Comparison of ENCODE assay signal across 10 cellular contexts in genomic region chr11:64120951-64121569, GRCh38. TPM values are rescaled to one million over a fixed set of nuclear protein-coding genes. Genes with fewer than 3 reads are reported as not detected.
A peak's percentile ranks its signal among the peaks of the same experiment; 100 is the strongest.
DNase-seq lines count a peak whose midpoint lies in the region; ATAC-seq, FAIRE-seq and TF ChIP-seq lines count a peak whose summit lies in the region.
"Had no signal": no experiment of that assay in that cellular context is flagged by ENCODE, and none has a peak within 500 bp of the region (broad histone marks: within the 10 kb centered on the region; RNA-seq: fewer than 3 reads in every experiment).

No MANE protein-coding gene starts in this region.

- TF ChIP-seq POLR2A in stomach (IDR thresholded peaks at IDR 0.05) = no peak

- H2AFZ ChIP-seq in keratinocyte (ENCODE audit: control insufficient read depth, low read length) = peak overlapping the region; percentile 96

- H3K4me2 ChIP-seq in keratinocyte (ENCODE audit: control insufficient read depth, extremely low read depth, insufficient read depth, low read depth, low read length) = peak overlapping the region; percentile 73

- H3K9me3 ChIP-seq in keratinocyte (ENCODE audit: control insufficient read depth, low read depth, low read length) = no peaks in the 10 kb centered on the region
- no peaks in the 10 kb centered on the region for H3K9me3 ChIP-seq in stomach

- peaks cover 4% of the 10 kb centered on the region for H4K20me1 ChIP-seq in keratinocyte (ENCODE audit: control insufficient read depth, extremely low read depth, insufficient read depth, low read length)

- TF ChIP-seq EP300 in stomach (IDR thresholded peaks at IDR 0.05) = no peak

- no peaks in the 10 kb centered on the region for H3K36me3 ChIP-seq in keratinocyte (ENCODE audit: control insufficient read depth in 2 of 2, extremely low read depth in 1 of 2, insufficient read depth in 2 of 2, low read length in 2 of 2)
- H3K36me3 ChIP-seq in stomach = peaks cover 0 to 17% (median 7%) of the 10 kb centered on the region in 4 donors

- no peak for ATAC-seq in GM19455 (IDR thresholded peaks at IDR 0.05; ENCODE audit: unreplicated experiment)

- 70 to 92% (median 81%) methylated on average over 11 to 13 of the region's 13 CpGs for WGBS in stomach, 5 donors

- POLR2A ChIA-PET in RWPE1 (lab: Yijun Ruan, JAX; ENCODE audit: low non-redundant PET) = interaction anchor here (0.5 to 0.9 kb wide), 4 partner anchors 13 to 144 kb away, joined by 3 to 7 read pairs (median 4); no protein-coding TSS in a partner anchor

- dilution Hi-C loops in keratinocyte (cut with MboI; ENCODE audit: extremely low pct_ligation_motif_present, low sequenced_read_pairs) = no loop called here

- CTCF ChIA-PET in RWPE1 (lab: Yijun Ruan, JAX) = interaction anchor here (0.6 to 0.8 kb wide), 2 partner anchors 45 to 1172 kb away, joined by 3 to 4 read pairs; no protein-coding TSS in a partner anchor

- peaks cover 17% of the 10 kb centered on the region for H3K27me3 ChIP-seq in keratinocyte (ENCODE audit: control insufficient read depth, extremely low read depth, insufficient read depth, low read length)
- no peaks in the 10 kb centered on the region for H3K27me3 ChIP-seq in stomach

- TF ChIP-seq CTCF in RWPE1 (conservative IDR thresholded peaks at IDR 0.05; ENCODE audit: low read depth) = no peak
- TF ChIP-seq CTCF in keratinocyte (optimal IDR thresholded peaks at IDR 0.05 in 1 of 3, IDR thresholded peaks at IDR 0.05 in 1 of 3, conservative IDR thresholded peaks at IDR 0.05 in 1 of 3; ENCODE audit: extremely low read depth in 1 of 3, insufficient read depth in 2 of 3, low read length in 3 of 3) = no peak
- TF ChIP-seq CTCF in stomach (IDR thresholded peaks at IDR 0.05) = no peak

- no peaks in the 10 kb centered on the region for H3K79me2 ChIP-seq in keratinocyte (ENCODE audit: control insufficient read depth, insufficient read depth, low read length)

- H3K9me1 ChIP-seq in keratinocyte (ENCODE audit: control insufficient read depth, extremely low read depth, insufficient read depth, low read length) = no peaks in the 10 kb centered on the region

- peak overlapping the region in 2 of 3 experiments; percentile 38 to 54 for H3K4me3 ChIP-seq in keratinocyte (ENCODE audit: control insufficient read depth in 2 of 3, extremely low read depth in 1 of 3, insufficient read depth in 2 of 3, low read depth in 1 of 3, low read length in 3 of 3)
- no peak overlapping the region for H3K4me3 ChIP-seq in stomach

- intact Hi-C loops in stomach (cut with DNase I; ENCODE audit: low total_unique reads) = no loop called here

- H3K9ac ChIP-seq in keratinocyte (ENCODE audit: control insufficient read depth, extremely low read depth, insufficient read depth, low read length) = peak overlapping the region; percentile 70

- H3K27ac ChIP-seq in RWPE1 = peak overlapping the region; percentile 88
- peak overlapping the region; percentile 77 for H3K27ac ChIP-seq in keratinocyte (ENCODE audit: control insufficient read depth, insufficient read depth, low read length)
- H3K27ac ChIP-seq in stomach = peak overlapping the region in 1 of 5 donors; percentile 17

- peak; percentile 91 for FAIRE-seq in keratinocyte (lab: Jason Lieb, UNC)

- peak; percentile 62 for DNase-seq in A172 (ENCODE audit: low spot score)
- peak; percentile 96 for DNase-seq in HPDE6-E6E7 (ENCODE audit: extremely low spot score)
- DNase-seq in RWPE1 (ENCODE audit: low spot score) = peak; percentile 93
- peak; percentile 77 for DNase-seq in keratinocyte (ENCODE audit: low read depth, low spot score)
- no peak for DNase-seq in germinal center (ENCODE audit: low spot score)
- DNase-seq in stomach = no peak
- no peak for DNase-seq in KG1 (lab: John Stamatoyannopoulos, UW)
- DNase-seq: activated CD4-positive, CD25-positive, alpha-beta regulatory T cell treated with anti-CD3 and anti-CD28 coated beads, Interleukin-2, amount 50 U/mL, for 72 hours; stimulated activated naive CD4-positive, alpha-beta T cell treated with Interleukin-2 at 50 U/mL for 16 hours had no signal

- H3K4me1 ChIP-seq in keratinocyte (ENCODE audit: control insufficient read depth, extremely low read depth, insufficient read depth, low read length) (peaks cover 31% of the 10 kb centered on the region), stomach (peaks cover 9 to 26% (median 14%) of the 10 kb centered on the region in 4 donors)

RNA-seq across cellular contexts. Expression of gene MACROD1, which starts 44.9 kb away (rescaled TPM):
- 2.9 and 6.3 TPM in 2 replicates for total RNA-seq in A172 (2014; rRNA removed; shearing (Covaris generic))
- polyA plus RNA-seq in keratinocyte = 2.7 to 6.7 TPM (median 4.6 TPM) in 3 replicates
- 28.4 TPM for polyA plus RNA-seq in keratinocyte (2011; ENCODE audit: low read depth)
- polyA plus RNA-seq in keratinocyte (2011; cell fraction: cytosol; rRNA removed) = 1.4 and 3.4 TPM in 2 replicates
- polyA plus RNA-seq in keratinocyte (2011; cell fraction: nucleus; rRNA removed) = 2.3 and 2.4 TPM in 2 replicates
- polyA plus RNA-seq in keratinocyte (2012; ENCODE audit: low replicate concordance) = 6.9 and 18.7 TPM in 2 replicates
- 1.5 to 1.9 TPM in 2 of 3 replicates, not detected in the other for polyA minus RNA-seq in keratinocyte
- 17.3 TPM for polyA minus RNA-seq in keratinocyte (2011; cell fraction: cytosol; rRNA and poly(A)+ RNA removed)
- polyA minus RNA-seq in keratinocyte (2011; cell fraction: nucleus; rRNA and poly(A)+ RNA removed) = 1.6 and 3.3 TPM in 2 replicates
- 10 to 100 TPM; 18.0 to 52.1 (median 41.2) TPM for total RNA-seq in stomach
- 100 to 1,000 TPM in 2 of 3 donors, 10 to 100 TPM in 1; 59.1 to 283 (median 156) TPM for polyA plus RNA-seq in stomach

Comparison
In these comparisons a context has a peak if more than half of its experiments do, and no peak if none do; other contexts are left out.
1. DNase-seq: peak in A172 (single experiment), HPDE6-E6E7 (single experiment), RWPE1 (single experiment) and keratinocyte (single experiment); none in germinal center (single experiment), stomach (single experiment) and KG1 (single experiment).
2. H3K4me3 ChIP-seq: peak in keratinocyte (2 of 3); none in stomach (0 of 4).